In genomic region chr3:9770276-9770812, GRCh38 we compare ENCODE assay signal across 8 cellular contexts. TPM values are rescaled to one million over a fixed set of nuclear protein-coding genes. Genes with fewer than 3 reads are reported as not detected.
DNase-seq lines count a peak whose midpoint lies in the region; ATAC-seq and TF ChIP-seq lines count a peak whose summit lies in the region.

No MANE protein-coding gene starts in this region.

- peaks cover 37% of the 10 kb centered on the region for H3K4me1 Mint-ChIP-seq in HFFc6 (ENCODE audit: low read depth)
- H3K4me1 Mint-ChIP-seq in activated naive CD8-positive, alpha-beta T cell treated with anti-CD3 and anti-CD28 coated beads, Interleukin-2, amount 50 U/mL, for 24 hours: peaks cover 32% of the 10 kb centered on the region

- no peaks in the 10 kb centered on the region for H3K27me3 ChIP-seq in left ventricle myocardium inferior (ENCODE audit: low read depth)
- peaks cover 0 to 5% (median 0%) of the 10 kb centered on the region in 3 donors for H3K27me3 ChIP-seq in psoas muscle (ENCODE audit: insufficient read depth in 3 of 3, low read length in 2 of 3)

- no peak for DNase-seq in HFFc6
- no peak for DNase-seq in activated naive CD8-positive, alpha-beta T cell treated with anti-CD3 and anti-CD28 coated beads, Interleukin-2, amount 50 U/mL, for 24 hours
- DNase-seq in left ventricle myocardium inferior: peak; percentile 91
- DNase-seq in psoas muscle: peak; percentile 91 to 95
- DNase-seq in NCI-H128 (lab: John Stamatoyannopoulos, UW; ENCODE audit: unreplicated experiment): no peak
- no peak for DNase-seq in germinal center (ENCODE audit: low spot score)
- no peak for DNase-seq in stimulated activated CD4-positive, alpha-beta T cell treated with anti-CD3 and anti-CD28 coated beads, Interleukin-4, amount 100 ng/mL, for 4 hours

- H3K4me1 ChIP-seq in left ventricle myocardium inferior (peaks cover 47% of the 10 kb centered on the region), psoas muscle (no peaks in the 10 kb centered on the region)

- peaks cover 7% of the 10 kb centered on the region for H3K27me3 Mint-ChIP-seq in HFFc6 (ENCODE audit: insufficient read depth)
- H3K27me3 Mint-ChIP-seq in activated naive CD8-positive, alpha-beta T cell treated with anti-CD3 and anti-CD28 coated beads, Interleukin-2, amount 50 U/mL, for 24 hours: peaks cover 1% of the 10 kb centered on the region

- intact Hi-C loops in left ventricle myocardium inferior (cut with micrococcal nuclease): no loop called here
- intact Hi-C loops in psoas muscle (cut with DNase I): no loop called here

- H3K9me3 ChIP-seq in left ventricle myocardium inferior (replicated peaks): no peaks in the 10 kb centered on the region
- H3K9me3 ChIP-seq in psoas muscle: no peaks in the 10 kb centered on the region

- no peak overlapping the region for H3K27ac Mint-ChIP-seq in HFFc6
- H3K27ac Mint-ChIP-seq in activated naive CD8-positive, alpha-beta T cell treated with anti-CD3 and anti-CD28 coated beads, Interleukin-2, amount 50 U/mL, for 24 hours: peak overlapping the region; percentile 56

- TF ChIP-seq CTCF in HFFc6 (IDR thresholded peaks at IDR 0.05) (no peak), left ventricle myocardium inferior (IDR thresholded peaks at IDR 0.05; ENCODE audit: borderline replicate concordance) (no peak), psoas muscle (IDR thresholded peaks at IDR 0.05) (no peak)

- H3K36me3 Mint-ChIP-seq in HFFc6 (ENCODE audit: low read depth): peaks cover 6% of the 10 kb centered on the region; the same call in 1 of the 2 replicates
- peaks cover 11% of the 10 kb centered on the region for H3K36me3 Mint-ChIP-seq in activated naive CD8-positive, alpha-beta T cell treated with anti-CD3 and anti-CD28 coated beads, Interleukin-2, amount 50 U/mL, for 24 hours (ENCODE audit: low read depth)

- WGBS in psoas muscle, 3 donors: 11 to 12% (median 12%) methylated on average over 15 of the region's 15 CpGs

- H3K4me3 ChIP-seq in left ventricle myocardium inferior (peak overlapping the region; percentile 82), psoas muscle (peak overlapping the region; percentile 71)

- H3K36me3 ChIP-seq in left ventricle myocardium inferior (peaks cover 6% of the 10 kb centered on the region), psoas muscle (ENCODE audit: insufficient read depth in 1 of 2, low read depth in 1 of 2) (peaks cover 0 to 5% of the 10 kb centered on the region in 2 donors)

- ATAC-seq in activated naive CD8-positive, alpha-beta T cell treated with anti-CD3 and anti-CD28 coated beads, Interleukin-2, amount 50 U/mL, for 24 hours: no peak
- ATAC-seq in psoas muscle (peak; percentile 7 to 52 (median 32)), GM21526 (IDR thresholded peaks at IDR 0.05; ENCODE audit: low FRiP score, unreplicated experiment) (no peak)

- H3K4me3 Mint-ChIP-seq in HFFc6: peak overlapping the region; percentile 87
- H3K4me3 Mint-ChIP-seq in activated naive CD8-positive, alpha-beta T cell treated with anti-CD3 and anti-CD28 coated beads, Interleukin-2, amount 50 U/mL, for 24 hours: peak overlapping the region; percentile 63

- H3K9me3 Mint-ChIP-seq in HFFc6: no peaks in the 10 kb centered on the region
- H3K9me3 Mint-ChIP-seq in activated naive CD8-positive, alpha-beta T cell treated with anti-CD3 and anti-CD28 coated beads, Interleukin-2, amount 50 U/mL, for 24 hours: no peaks in the 10 kb centered on the region

- H3K27ac ChIP-seq in left ventricle myocardium inferior (replicated peaks) (peak overlapping the region; percentile 80), psoas muscle (peak overlapping the region; percentile 64)

RNA-seq across cellular contexts. Expression of gene CAMK1, which starts 0.6 kb away (rescaled TPM):
- 10 to 100 TPM; 22.1 to 33.0 (median 28.8) TPM for total RNA-seq in HFFc6 (2021; fragmentation: NEBNext Ultra II Directional; extraction: Animal tissue kit (Norgen Biotek cat#: 25700))
- total RNA-seq in left ventricle myocardium inferior (12.3 TPM), psoas muscle (1 to 10 TPM; 4.5 to 7.2 (median 5.5) TPM)
- polyA plus RNA-seq in psoas muscle: 1 to 10 TPM; 3.9 to 5.7 (median 5.5) TPM

RNA-seq across cellular contexts. Expression of gene OGG1, which starts 20.6 kb away (rescaled TPM):
- 10 to 100 TPM; 17.7 to 26.2 (median 23.7) TPM for total RNA-seq in HFFc6 (2021; fragmentation: NEBNext Ultra II Directional; extraction: Animal tissue kit (Norgen Biotek cat#: 25700))
- total RNA-seq in left ventricle myocardium inferior (9.2 TPM), psoas muscle (1 to 10 TPM; 6.9 to 9.5 (median 8.1) TPM)
- 10 to 100 TPM in 1 of 3 donors, 1 to 10 TPM in 2; 6.3 to 19.7 (median 9.1) TPM for polyA plus RNA-seq in psoas muscle

RNA-seq across cellular contexts. Expression of gene TADA3, which starts 21.9 kb away (rescaled TPM):
- total RNA-seq in HFFc6 (2021; fragmentation: NEBNext Ultra II Directional; extraction: Animal tissue kit (Norgen Biotek cat#: 25700)): 10 to 100 TPM; 69.2 to 84.9 (median 77.0) TPM
- total RNA-seq in left ventricle myocardium inferior (45.3 TPM), psoas muscle (10 to 100 TPM; 42.6 to 45.2 (median 43.2) TPM)
- 10 to 100 TPM; 42.2 to 75.7 (median 68.3) TPM for polyA plus RNA-seq in psoas muscle

RNA-seq across cellular contexts. Expression of gene ARPC4, which starts 22.5 kb away (rescaled TPM):
- total RNA-seq in HFFc6 (2021; fragmentation: NEBNext Ultra II Directional; extraction: Animal tissue kit (Norgen Biotek cat#: 25700)): 100 to 1,000 TPM; 252 to 303 (median 266) TPM
- total RNA-seq in left ventricle myocardium inferior (52.9 TPM), psoas muscle (100 to 1,000 TPM in 1 of 4 donors, 10 to 100 TPM in 3; 53.9 to 117 (median 84.9) TPM)
- polyA plus RNA-seq in psoas muscle: 100 to 1,000 TPM in 2 of 3 donors, 10 to 100 TPM in 1; 76.9 to 155 (median 142) TPM

RNA-seq across cellular contexts. Expression of gene BRPF1, which starts 38.8 kb away (rescaled TPM):
- total RNA-seq in HFFc6 (2021; fragmentation: NEBNext Ultra II Directional; extraction: Animal tissue kit (Norgen Biotek cat#: 25700)): 10 to 100 TPM; 14.4 to 18.4 (median 17.1) TPM
- total RNA-seq in left ventricle myocardium inferior (9.4 TPM), psoas muscle (10 to 100 TPM in 3 of 4 donors, 1 to 10 TPM in 1; 9.9 to 16.1 (median 12.5) TPM)
- polyA plus RNA-seq in psoas muscle: 1 to 10 TPM; 6.8 to 9.8 (median 9.0) TPM

Comparison
In these comparisons a context has a peak if more than half of its experiments do, and no peak if none do; other contexts are left out.
1. DNase-seq: peak in left ventricle myocardium inferior (single experiment) and psoas muscle (2 of 2); none in HFFc6 (single experiment), activated naive CD8-positive, alpha-beta T cell treated with anti-CD3 and anti-CD28 coated beads, Interleukin-2, amount 50 U/mL, for 24 hours (single experiment), NCI-H128 (single experiment), germinal center (single experiment) and stimulated activated CD4-positive, alpha-beta T cell treated with anti-CD3 and anti-CD28 coated beads, Interleukin-4, amount 100 ng/mL, for 4 hours (0 of 2).
2. ATAC-seq: peak in psoas muscle (4 of 4); none in activated naive CD8-positive, alpha-beta T cell treated with anti-CD3 and anti-CD28 coated beads, Interleukin-2, amount 50 U/mL, for 24 hours (single experiment) and GM21526 (single experiment).